ENCODE assay signal across 20 cellular contexts in genomic region chr2:27131429-27131828, GRCh38. TPM values are rescaled to one million over a fixed set of nuclear protein-coding genes. Genes with fewer than 3 reads are reported as not detected.
DNase-seq lines count a peak whose midpoint lies in the region; ATAC-seq and TF ChIP-seq lines count a peak whose summit lies in the region.
"Had no signal": no experiment of that assay in that cellular context is flagged by ENCODE, and none has a peak within 500 bp of the region (broad histone marks: within the 10 kb centered on the region; RNA-seq: fewer than 3 reads in every experiment).

No MANE protein-coding gene starts in this region.

- no peak overlapping the region for H3K9ac ChIP-seq in neuronal stem cell (ENCODE audit: low read depth, low read length, poor library complexity)
- H3K9ac ChIP-seq: KMS-11 had no signal

- H2BK120ac ChIP-seq in neuronal stem cell (ENCODE audit: low read depth, low read length): no peak overlapping the region

- H2BK15ac ChIP-seq in neuronal stem cell (ENCODE audit: low read length): no peak overlapping the region

- no peak overlapping the region for H2AK5ac ChIP-seq in neuronal stem cell (ENCODE audit: low read depth, low read length)

- H2BK12ac ChIP-seq in neuronal stem cell (ENCODE audit: low read length): no peak overlapping the region

- H3K27me3 ChIP-seq in neuronal stem cell (ENCODE audit: control insufficient read depth in 3 of 3, insufficient read depth in 3 of 3, low read depth in 1 of 3, low read length in 3 of 3): no peaks in the 10 kb centered on the region
- H3K27me3 ChIP-seq: MG63 had no signal

- H3K4me2 ChIP-seq in neuronal stem cell (ENCODE audit: insufficient read depth, low read length, poor library complexity, severe bottlenecking): no peak overlapping the region
- H3K4me2 ChIP-seq: A549, KMS-11 had no signal

- no peak overlapping the region for H2BK5ac ChIP-seq in neuronal stem cell (ENCODE audit: low read length)

- no peak overlapping the region for H3K23ac ChIP-seq in neuronal stem cell (ENCODE audit: low read depth, low read length, poor library complexity)

- H3K4me1 ChIP-seq in HEK293 (ENCODE audit: control insufficient read depth, insufficient read depth, low read length): no peaks in the 10 kb centered on the region
- H3K4me1 ChIP-seq in neuronal stem cell (ENCODE audit: control insufficient read depth in 2 of 2, insufficient read depth in 1 of 2, low read depth in 1 of 2, low read length in 2 of 2): peaks cover 5 to 8% of the 10 kb centered on the region in 2 donors

- CTCF ChIA-PET in activated naive CD4-positive, alpha-beta T cell treated with anti-CD3 and anti-CD28 coated beads, Interleukin-2, amount 10 ng/mL, durations not matched to agents 7 days and 5 days (lab: Charles Lee): interaction anchor here (2.4 to 3.4 kb wide), 2 partner anchors 8 to 172 kb away, joined by 8 to 19 read pairs; partner anchors contain the start of gene ABHD1
- CTCF ChIA-PET in HEK293 (lab: Yijun Ruan, JAX): interaction anchor here (0.9 kb wide), 1 partner anchor 7 kb away, joined by 3 read pairs; the partner anchor contains the start of gene ABHD1

- H3K36me3 Mint-ChIP-seq in activated naive CD4-positive, alpha-beta T cell treated with anti-CD3 and anti-CD28 coated beads, Interleukin-2, amount 50 U/mL, for 24 hours: peaks cover 9% of the 10 kb centered on the region
- peaks cover 26% of the 10 kb centered on the region for H3K36me3 Mint-ChIP-seq in activated naive CD4-positive, alpha-beta T cell treated with anti-CD3 and anti-CD28 coated beads, Interleukin-2, amount 10 ng/mL, durations not matched to agents 7 days and 5 days
- peaks cover 38% of the 10 kb centered on the region for H3K36me3 Mint-ChIP-seq in effector memory CD8-positive, alpha-beta T cell (ENCODE audit: insufficient read depth)

- H3K27ac Mint-ChIP-seq in activated naive CD4-positive, alpha-beta T cell treated with anti-CD3 and anti-CD28 coated beads, Interleukin-2, amount 50 U/mL, for 24 hours: no peak overlapping the region
- H3K27ac Mint-ChIP-seq in activated naive CD4-positive, alpha-beta T cell treated with anti-CD3 and anti-CD28 coated beads, Interleukin-2, amount 10 ng/mL, durations not matched to agents 7 days and 5 days: no peak overlapping the region
- H3K27ac Mint-ChIP-seq in effector memory CD8-positive, alpha-beta T cell: peak overlapping the region in 1 of 2 donors; percentile 91
- H3K27ac Mint-ChIP-seq: CD8-positive, alpha-beta T cell had no signal

- H3K27me3 Mint-ChIP-seq in activated naive CD4-positive, alpha-beta T cell treated with anti-CD3 and anti-CD28 coated beads, Interleukin-2, amount 50 U/mL, for 24 hours: no peaks in the 10 kb centered on the region
- H3K27me3 Mint-ChIP-seq in activated naive CD4-positive, alpha-beta T cell treated with anti-CD3 and anti-CD28 coated beads, Interleukin-2, amount 10 ng/mL, durations not matched to agents 7 days and 5 days: peaks cover 4% of the 10 kb centered on the region
- H3K27me3 Mint-ChIP-seq in effector memory CD8-positive, alpha-beta T cell: no peaks in the 10 kb centered on the region

- no peak overlapping the region for H3K14ac ChIP-seq in neuronal stem cell (ENCODE audit: low read length)

- peak overlapping the region; percentile 93 for H4K8ac ChIP-seq in neuronal stem cell (ENCODE audit: low read depth, low read length)

- no peak overlapping the region for H3K27ac ChIP-seq in HEK293 (ENCODE audit: extremely low read depth, low read depth, low read length)
- no peak overlapping the region for H3K27ac ChIP-seq in neuronal stem cell (replicated peaks; ENCODE audit: low read length)
- H3K27ac ChIP-seq: A549, KMS-11 had no signal

- WGBS in neuronal stem cell (ENCODE audit: extremely low coverage in 2 of 2, insufficient read length in 2 of 2, insufficient replicate concordance in 1 of 2), 2 donors: no CpG with 5 or more reads among the region's 11 CpGs

- H3K9me3 ChIP-seq in HEK293 (ENCODE audit: control insufficient read depth, insufficient read depth, low read depth, low read length) (no peaks in the 10 kb centered on the region), neuronal stem cell (replicated peaks in 1 of 2; ENCODE audit: control insufficient read depth in 2 of 2, insufficient read depth in 1 of 2, low read depth in 1 of 2, low read length in 2 of 2) (no peaks in the 10 kb centered on the region)
- H3K9me3 ChIP-seq: A549, MG63 had no signal

- no peak overlapping the region for H4K91ac ChIP-seq in neuronal stem cell (ENCODE audit: low read depth, low read length, poor library complexity)

- DNase-seq in activated naive CD4-positive, alpha-beta T cell treated with anti-CD3 and anti-CD28 coated beads, Interleukin-2, amount 10 ng/mL, durations not matched to agents 7 days and 5 days: no peak
- no peak for DNase-seq in effector memory CD8-positive, alpha-beta T cell
- DNase-seq in neuronal stem cell (ENCODE audit: low spot score) (no peak), pons (ENCODE audit: low spot score) (no peak), D341Med (ENCODE audit: low spot score) (no peak)
- DNase-seq in stimulated activated CD4-positive, alpha-beta T cell treated with anti-CD3 and anti-CD28 coated beads, Interleukin-12 subunit alpha, Interleukin-12 subunit beta, amount 100 ng/mL, for 4 hours: no peak
- DNase-seq: AML-193; CD8-positive, alpha-beta T cell; DND-41; GDM1; GOT3; MG63; NCI-H1092 treated with DMSO at 0.1 percent for 48 hours; NCI-H1694; NCI-H345; NCI-H69 had no signal

- no peak overlapping the region for H3K4me3 ChIP-seq in HEK293 (ENCODE audit: low read depth, low read length)
- H3K4me3 ChIP-seq in neuronal stem cell (ENCODE audit: low read length in 2 of 2): no peak overlapping the region
- H3K4me3 ChIP-seq: A549, MG63 had no signal

- peaks cover 19% of the 10 kb centered on the region for H3K4me1 Mint-ChIP-seq in activated naive CD4-positive, alpha-beta T cell treated with anti-CD3 and anti-CD28 coated beads, Interleukin-2, amount 50 U/mL, for 24 hours
- peaks cover 32% of the 10 kb centered on the region for H3K4me1 Mint-ChIP-seq in activated naive CD4-positive, alpha-beta T cell treated with anti-CD3 and anti-CD28 coated beads, Interleukin-2, amount 10 ng/mL, durations not matched to agents 7 days and 5 days
- peaks cover 18 to 29% of the 10 kb centered on the region in 2 donors for H3K4me1 Mint-ChIP-seq in effector memory CD8-positive, alpha-beta T cell (ENCODE audit: low read depth in 2 of 2)

- no peak overlapping the region for H3K18ac ChIP-seq in neuronal stem cell (ENCODE audit: low read length)

- ATAC-seq in effector memory CD8-positive, alpha-beta T cell (replicated peaks): no peak
- ATAC-seq: A549; CD8-positive, alpha-beta T cell had no signal

- no peak overlapping the region for H2AFZ ChIP-seq in neuronal stem cell (ENCODE audit: low read length)

- POLR2A ChIA-PET in HEK293 (lab: Yijun Ruan, JAX): interaction anchor here (0.6 to 3.6 kb wide), 3 partner anchors 7 to 222 kb away, joined by 3 to 34 read pairs (median 4); partner anchors contain the start of gene ABHD1

- H3K36me3 ChIP-seq in HEK293 (ENCODE audit: control insufficient read depth in 2 of 2, insufficient read depth in 1 of 2, low read length in 2 of 2) (peaks cover 4 to 47% of the 10 kb centered on the region in 2 experiments; a peak in 2 of 3 replicates), neuronal stem cell (replicated peaks in 1 of 2; ENCODE audit: control insufficient read depth in 2 of 2, insufficient read depth in 2 of 2, low read length in 2 of 2) (peaks cover 28 to 45% of the 10 kb centered on the region in 2 donors)

- H3K4ac ChIP-seq in neuronal stem cell (ENCODE audit: low read length): no peak overlapping the region

- H3K9me3 Mint-ChIP-seq in activated naive CD4-positive, alpha-beta T cell treated with anti-CD3 and anti-CD28 coated beads, Interleukin-2, amount 50 U/mL, for 24 hours: no peaks in the 10 kb centered on the region
- no peaks in the 10 kb centered on the region for H3K9me3 Mint-ChIP-seq in activated naive CD4-positive, alpha-beta T cell treated with anti-CD3 and anti-CD28 coated beads, Interleukin-2, amount 10 ng/mL, durations not matched to agents 7 days and 5 days
- H3K9me3 Mint-ChIP-seq in effector memory CD8-positive, alpha-beta T cell: no peaks in the 10 kb centered on the region
- H3K9me3 Mint-ChIP-seq: CD8-positive, alpha-beta T cell had no signal

- no peak for TF ChIP-seq CTCF in HEK293 (tag by site-specific recombination; IDR thresholded peaks at IDR 0.05)

- peak overlapping the region; percentile 6 for H3K4me3 Mint-ChIP-seq in activated naive CD4-positive, alpha-beta T cell treated with anti-CD3 and anti-CD28 coated beads, Interleukin-2, amount 50 U/mL, for 24 hours
- no peak overlapping the region for H3K4me3 Mint-ChIP-seq in activated naive CD4-positive, alpha-beta T cell treated with anti-CD3 and anti-CD28 coated beads, Interleukin-2, amount 10 ng/mL, durations not matched to agents 7 days and 5 days
- H3K4me3 Mint-ChIP-seq in effector memory CD8-positive, alpha-beta T cell: peak overlapping the region; percentile 8 to 10
- H3K4me3 Mint-ChIP-seq: CD8-positive, alpha-beta T cell had no signal

- H3K79me1 ChIP-seq in neuronal stem cell (ENCODE audit: low read depth, low read length): peaks cover 9% of the 10 kb centered on the region

TF ChIP-seq in HEK293, 187 proteins besides CTCF, POLR2A, EP300 and RAD21 (continues in another document):
- peak; percentile 25; the same call in 1 of the 2 replicates for TF ChIP-seq PRDM4 (tag by site-specific recombination; IDR thresholded peaks at IDR 0.05)

RNA-seq across cellular contexts. Expression of gene PREB, which starts 3.0 kb away (rescaled TPM):
- polyA plus RNA-seq in neuronal stem cell (2013, experiment 1 of 2): 31.0 TPM
- polyA plus RNA-seq in neuronal stem cell (2013, experiment 2 of 2): 31.5 TPM

RNA-seq across cellular contexts. Expression of gene PRR30, which starts 7.8 kb away (rescaled TPM):
- not detected for polyA plus RNA-seq in neuronal stem cell (2013, experiment 1 of 2)
- polyA plus RNA-seq in neuronal stem cell (2013, experiment 2 of 2): not detected
- polyA plus RNA-seq: A549 had no signal

RNA-seq across cellular contexts. Expression of gene ABHD1, which starts 7.8 kb away (rescaled TPM):
- polyA plus RNA-seq in neuronal stem cell (2013, experiment 1 of 2): 0.36 TPM
- polyA plus RNA-seq in neuronal stem cell (2013, experiment 2 of 2): 0.24 TPM

RNA-seq across cellular contexts. Expression of gene CGREF1, which starts 12.5 kb away (rescaled TPM):
- polyA plus RNA-seq in neuronal stem cell (2013, experiment 1 of 2): 4.3 TPM
- polyA plus RNA-seq in neuronal stem cell (2013, experiment 2 of 2): 4.5 TPM

RNA-seq across cellular contexts. Expression of gene TCF23, which starts 17.4 kb away (rescaled TPM):
- 0.01 TPM for polyA plus RNA-seq in neuronal stem cell (2013, experiment 1 of 2)
- not detected for polyA plus RNA-seq in neuronal stem cell (2013, experiment 2 of 2)
- polyA plus RNA-seq: A549 had no signal
